ENCODE assay signal across 8 cellular contexts in genomic region chr4:48033825-48034413, GRCh38. TPM values are rescaled to one million over a fixed set of nuclear protein-coding genes. Genes with fewer than 3 reads are reported as not detected.
DNase-seq lines count a peak whose midpoint lies in the region; ATAC-seq, FAIRE-seq and TF ChIP-seq lines count a peak whose summit lies in the region.

No MANE protein-coding gene starts in this region.

- H3K4me3 ChIP-seq in GM23338, result no peak overlapping the region
- no peak overlapping the region for H3K4me3 ChIP-seq in OCI-LY1 (ENCODE audit: low read depth, low read length, poor library complexity, severe bottlenecking)
- H3K4me3 ChIP-seq in keratinocyte (ENCODE audit: control insufficient read depth in 2 of 3, extremely low read depth in 1 of 3, insufficient read depth in 2 of 3, low read depth in 1 of 3, low read length in 3 of 3), result no peak overlapping the region

- H3K4me1 ChIP-seq in GM23338 (ENCODE audit: insufficient read depth), result peaks cover 17% of the 10 kb centered on the region
- H3K4me1 ChIP-seq in OCI-LY1 (ENCODE audit: insufficient read depth, low read length, severe bottlenecking), result peaks cover 25% of the 10 kb centered on the region
- H3K4me1 ChIP-seq in keratinocyte (ENCODE audit: control insufficient read depth, extremely low read depth, insufficient read depth, low read length), result no peaks in the 10 kb centered on the region

- H3K27me3 ChIP-seq in GM23338 (ENCODE audit: insufficient read depth), result no peaks in the 10 kb centered on the region
- H3K27me3 ChIP-seq in OCI-LY1 (ENCODE audit: insufficient read depth, low read length), result no peaks in the 10 kb centered on the region
- H3K27me3 ChIP-seq in keratinocyte (ENCODE audit: control insufficient read depth, extremely low read depth, insufficient read depth, low read length), result no peaks in the 10 kb centered on the region

- H3F3A ChIP-seq in GM23338 (replicated peaks; ENCODE audit: low read depth) (no peaks in the 10 kb centered on the region), OCI-LY1 (ENCODE audit: insufficient read depth, low read length) (0 out of 2 replicates have a peak, but pooled peaks cover 3% of the 10 kb centered on the region)

- H3K36me3 Mint-ChIP-seq in GM23338 (ENCODE audit: low read depth), result no peaks in the 10 kb centered on the region; the same call in 2 of the 3 replicates

- peaks cover 19% of the 10 kb centered on the region for H3K4me1 Mint-ChIP-seq in GM23338

- H2AFZ ChIP-seq in GM23338, result no peak overlapping the region
- no peak overlapping the region for H2AFZ ChIP-seq in OCI-LY1 (ENCODE audit: low read length)
- no peak overlapping the region for H2AFZ ChIP-seq in keratinocyte (ENCODE audit: control insufficient read depth, low read length)

- peak; percentile 74 for DNase-seq in DMS53 (lab: John Stamatoyannopoulos, UW)
- peak; percentile 77 for DNase-seq in GM23338 (ENCODE audit: low spot score)
- DNase-seq in activated effector memory CD4-positive, alpha-beta T cell treated with Interleukin-2 at 50 U/mL for 16 hours, result peak; percentile 38
- peak; percentile 17 for DNase-seq in keratinocyte (ENCODE audit: low read depth, low spot score)
- DNase-seq in stimulated activated CD8-positive, alpha-beta memory T cell treated with anti-CD3 and anti-CD28 coated beads, Interleukin-7, amount 100 ng/mL, for 24 hours (ENCODE audit: low read depth), result peak; percentile 40
- DNase-seq in HPDE6-E6E7 (ENCODE audit: extremely low spot score), result no peak

- H3K79me2 ChIP-seq in GM23338 (replicated peaks; ENCODE audit: insufficient read depth) (no peaks in the 10 kb centered on the region), OCI-LY1 (ENCODE audit: insufficient read depth, low read length) (no peaks in the 10 kb centered on the region), keratinocyte (ENCODE audit: control insufficient read depth, insufficient read depth, low read length) (no peaks in the 10 kb centered on the region)

- dilution Hi-C loops in keratinocyte (cut with MboI; ENCODE audit: extremely low pct_ligation_motif_present, low sequenced_read_pairs), result no loop called here

- FAIRE-seq in keratinocyte (lab: Jason Lieb, UNC), result peak; percentile 59

- H3K27ac Mint-ChIP-seq in GM23338, result no peak overlapping the region

- H3K9ac ChIP-seq in OCI-LY1 (ENCODE audit: low read length) (no peak overlapping the region), keratinocyte (ENCODE audit: control insufficient read depth, extremely low read depth, insufficient read depth, low read length) (no peak overlapping the region)

- H3K27ac ChIP-seq in GM23338 (ENCODE audit: low read depth), result no peak overlapping the region
- H3K27ac ChIP-seq in OCI-LY1 (ENCODE audit: low read depth, low read length, poor library complexity, severe bottlenecking), result no peak overlapping the region
- no peak overlapping the region for H3K27ac ChIP-seq in keratinocyte (ENCODE audit: control insufficient read depth, insufficient read depth, low read length)

- H3K4me2 ChIP-seq in GM23338 (no peak overlapping the region), OCI-LY1 (ENCODE audit: low read length) (no peak overlapping the region), keratinocyte (ENCODE audit: control insufficient read depth, extremely low read depth, insufficient read depth, low read depth, low read length) (no peak overlapping the region)

- H3K27me3 Mint-ChIP-seq in GM23338 (ENCODE audit: insufficient read depth, low read depth, poor library complexity), result no peaks in the 10 kb centered on the region

- no peaks in the 10 kb centered on the region for H3K9me1 ChIP-seq in keratinocyte (ENCODE audit: control insufficient read depth, extremely low read depth, insufficient read depth, low read length)

- TF ChIP-seq CTCF in GM23338 (conservative IDR thresholded peaks at IDR 0.05; ENCODE audit: low read depth in 2 of 2), result peak; percentile 54 to 75
- TF ChIP-seq CTCF in OCI-LY1 (IDR thresholded peaks at IDR 0.05; ENCODE audit: low read length), result peak; percentile 90
- TF ChIP-seq CTCF in keratinocyte (optimal IDR thresholded peaks at IDR 0.05 in 1 of 3, IDR thresholded peaks at IDR 0.05 in 1 of 3, conservative IDR thresholded peaks at IDR 0.05 in 1 of 3; ENCODE audit: extremely low read depth in 1 of 3, insufficient read depth in 2 of 3, low read length in 3 of 3), result peak; percentile 18 to 64 (median 61)

- no peak overlapping the region for H3K4me3 Mint-ChIP-seq in GM23338

- no peaks in the 10 kb centered on the region for H3K36me3 ChIP-seq in GM23338 (ENCODE audit: insufficient read depth)
- no peaks in the 10 kb centered on the region for H3K36me3 ChIP-seq in OCI-LY1 (ENCODE audit: insufficient read depth, low read length)
- peaks cover 3 to 7% of the 10 kb centered on the region in 2 experiments for H3K36me3 ChIP-seq in keratinocyte (ENCODE audit: control insufficient read depth in 2 of 2, extremely low read depth in 1 of 2, insufficient read depth in 2 of 2, low read length in 2 of 2)

- H4K20me1 ChIP-seq in GM23338 (replicated peaks; ENCODE audit: insufficient read depth) (no peaks in the 10 kb centered on the region), OCI-LY1 (ENCODE audit: insufficient read depth, low read length) (no peaks in the 10 kb centered on the region), keratinocyte (ENCODE audit: control insufficient read depth, extremely low read depth, insufficient read depth, low read length) (no peaks in the 10 kb centered on the region)

- ATAC-seq in GM23338, result peak; percentile 75
- ATAC-seq in GM18858 (IDR thresholded peaks at IDR 0.05; ENCODE audit: unreplicated experiment), result no peak

- no peaks in the 10 kb centered on the region for H3K9me2 ChIP-seq in GM23338 (ENCODE audit: insufficient read depth)
- H3K9me2 ChIP-seq in OCI-LY1 (ENCODE audit: low read depth, low read length), result no peaks in the 10 kb centered on the region

- no peaks in the 10 kb centered on the region for H3K9me3 Mint-ChIP-seq in GM23338

- H3K9me3 ChIP-seq in OCI-LY1 (ENCODE audit: low read length), result no peaks in the 10 kb centered on the region
- H3K9me3 ChIP-seq in keratinocyte (ENCODE audit: control insufficient read depth, low read depth, low read length), result no peaks in the 10 kb centered on the region

TF ChIP-seq in GM23338, 12 proteins besides CTCF, POLR2A, EP300 and RAD21 (continues in another document):
- TF ChIP-seq ZNF114 (CRISPR knock-in tag; IDR thresholded peaks at IDR 0.05), result no peak

RNA-seq across cellular contexts. Expression of gene NIPAL1, which starts 17.3 kb away (rescaled TPM):
- total RNA-seq in GM23338 (2014; rRNA removed; shearing (Covaris generic)), result 8.2 and 9.2 TPM in 2 replicates
- 4.5 and 5.3 TPM in 2 replicates for polyA plus RNA-seq in GM23338 (2016; fragmentation: Nextera tagmentation; extraction: Ambion mirVana)
- polyA plus RNA-seq in keratinocyte, result 14.0 to 21.4 TPM (median 18.9 TPM) in 3 replicates
- polyA plus RNA-seq in keratinocyte (2011; ENCODE audit: low read depth), result 3.8 TPM
- polyA plus RNA-seq in keratinocyte (2011; cell fraction: cytosol; rRNA removed), result 5.6 and 9.9 TPM in 2 replicates
- polyA plus RNA-seq in keratinocyte (2011; cell fraction: nucleus; rRNA removed), result 15.2 and 17.3 TPM in 2 replicates
- 11.0 and 15.2 TPM in 2 replicates for polyA plus RNA-seq in keratinocyte (2012; ENCODE audit: low replicate concordance)
- 5.7 to 25.1 TPM (median 8.9 TPM) in 3 replicates for polyA minus RNA-seq in keratinocyte
- polyA minus RNA-seq in keratinocyte (2011; cell fraction: cytosol; rRNA and poly(A)+ RNA removed), result 8.1 TPM
- polyA minus RNA-seq in keratinocyte (2011; cell fraction: nucleus; rRNA and poly(A)+ RNA removed), result 11.8 and 17.8 TPM in 2 replicates

RNA-seq across cellular contexts. Expression of gene CNGA1, which starts 17.4 kb away (rescaled TPM):
- total RNA-seq in GM23338 (2014; rRNA removed; shearing (Covaris generic)), result 2.0 and 3.3 TPM in 2 replicates
- polyA plus RNA-seq in GM23338 (2016; fragmentation: Nextera tagmentation; extraction: Ambion mirVana) (4.9 and 6.2 TPM in 2 replicates), keratinocyte (0.58 to 0.89 TPM (median 0.85 TPM) in 3 replicates)
- polyA plus RNA-seq in keratinocyte (2011; ENCODE audit: low read depth), result 7.5 TPM
- 0.23 and 0.30 TPM in 2 replicates for polyA plus RNA-seq in keratinocyte (2011; cell fraction: cytosol; rRNA removed)
- 0.75 and 1.3 TPM in 2 replicates for polyA plus RNA-seq in keratinocyte (2011; cell fraction: nucleus; rRNA removed)
- polyA plus RNA-seq in keratinocyte (2012; ENCODE audit: low replicate concordance), result 1.00 and 4.8 TPM in 2 replicates
- polyA minus RNA-seq in keratinocyte, result 1.5 TPM in 1 of 3 replicates, not detected in the others
- polyA minus RNA-seq in keratinocyte (2011; cell fraction: cytosol; rRNA and poly(A)+ RNA removed), result not detected
- polyA minus RNA-seq in keratinocyte (2011; cell fraction: nucleus; rRNA and poly(A)+ RNA removed), result 0.42 and 1.5 TPM in 2 replicates
